2 cellular contexts compared by ENCODE assay signal in the genomic region with DNA sequence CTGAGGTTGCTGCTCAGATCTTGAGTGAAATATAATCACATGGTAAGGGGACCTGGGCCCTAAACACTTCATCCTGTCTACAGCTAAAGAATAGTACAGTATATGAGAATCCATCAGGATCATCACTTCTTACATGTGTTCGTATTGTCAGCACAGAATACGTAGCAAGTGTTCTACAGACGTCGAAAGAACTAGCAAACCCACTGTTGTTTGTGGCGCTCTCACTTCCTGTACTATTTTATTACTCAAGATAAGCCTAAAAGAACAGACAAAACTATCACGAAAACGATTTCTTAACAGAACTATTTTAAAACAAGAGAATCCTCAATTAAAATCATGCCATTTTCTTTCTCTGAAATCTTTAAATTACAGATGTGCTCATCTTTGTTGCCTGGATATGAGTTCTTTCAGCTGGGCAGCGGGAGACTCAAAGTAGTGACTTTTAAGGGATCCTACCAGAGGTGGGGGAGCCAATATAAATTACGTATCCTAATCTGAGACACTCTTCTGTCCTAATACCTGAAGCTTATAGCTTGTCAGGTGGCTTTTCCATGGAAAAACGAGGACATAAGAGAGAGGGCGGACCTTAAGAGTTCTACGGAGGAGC.
TF ChIP-seq lines count a peak whose summit lies in the region.

No MANE protein-coding gene starts in this region.

TF ChIP-seq in A549, 52 proteins besides CTCF, POLR2A, EP300 and RAD21:
- TF ChIP-seq EHMT2 (IDR thresholded peaks at IDR 0.05; ENCODE audit: low read depth), result no peak
- TF ChIP-seq HOXA7 (CRISPR knock-in tag; IDR thresholded peaks at IDR 0.05), result no peak
- TF ChIP-seq, protein P1, sequence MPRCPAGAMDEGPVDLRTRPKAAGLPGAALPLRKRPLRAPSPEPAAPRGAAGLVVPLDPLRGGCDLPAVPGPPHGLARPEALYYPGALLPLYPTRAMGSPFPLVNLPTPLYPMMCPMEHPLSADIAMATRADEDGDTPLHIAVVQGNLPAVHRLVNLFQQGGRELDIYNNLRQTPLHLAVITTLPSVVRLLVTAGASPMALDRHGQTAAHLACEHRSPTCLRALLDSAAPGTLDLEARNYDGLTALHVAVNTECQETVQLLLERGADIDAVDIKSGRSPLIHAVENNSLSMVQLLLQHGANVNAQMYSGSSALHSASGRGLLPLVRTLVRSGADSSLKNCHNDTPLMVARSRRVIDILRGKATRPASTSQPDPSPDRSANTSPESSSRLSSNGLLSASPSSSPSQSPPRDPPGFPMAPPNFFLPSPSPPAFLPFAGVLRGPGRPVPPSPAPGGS (IDR thresholded peaks at IDR 0.05), result no peak
- no peak for TF ChIP-seq PHF8 (IDR thresholded peaks at IDR 0.05; ENCODE audit: borderline replicate concordance, low read depth)
- no peak for TF ChIP-seq MAZ (IDR thresholded peaks at IDR 0.05; ENCODE audit: borderline replicate concordance, low read depth, low read length)
- TF ChIP-seq HDAC2 (IDR thresholded peaks at IDR 0.05), result no peak
- TF ChIP-seq RNF2 (IDR thresholded peaks at IDR 0.05; ENCODE audit: borderline replicate concordance, low read depth), result no peak
- TF ChIP-seq, protein P2, sequence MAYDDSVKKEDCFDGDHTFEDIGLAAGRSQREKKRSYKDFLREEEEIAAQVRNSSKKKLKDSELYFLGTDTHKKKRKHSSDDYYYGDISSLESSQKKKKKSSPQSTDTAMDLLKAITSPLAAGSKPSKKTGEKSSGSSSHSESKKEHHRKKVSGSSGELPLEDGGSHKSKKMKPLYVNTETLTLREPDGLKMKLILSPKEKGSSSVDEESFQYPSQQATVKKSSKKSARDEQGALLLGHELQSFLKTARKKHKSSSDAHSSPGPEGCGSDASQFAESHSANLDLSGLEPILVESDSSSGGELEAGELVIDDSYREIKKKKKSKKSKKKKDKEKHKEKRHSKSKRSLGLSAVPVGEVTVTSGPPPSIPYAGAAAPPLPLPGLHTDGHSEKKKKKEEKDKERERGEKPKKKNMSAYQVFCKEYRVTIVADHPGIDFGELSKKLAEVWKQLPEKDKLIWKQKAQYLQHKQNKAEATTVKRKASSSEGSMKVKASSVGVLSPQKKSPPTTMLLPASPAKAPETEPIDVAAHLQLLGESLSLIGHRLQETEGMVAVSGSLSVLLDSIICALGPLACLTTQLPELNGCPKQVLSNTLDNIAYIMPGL (CRISPR knock-in tag; IDR thresholded peaks at IDR 0.05; ENCODE audit: borderline replicate concordance), result no peak
- TF ChIP-seq, protein P3, sequence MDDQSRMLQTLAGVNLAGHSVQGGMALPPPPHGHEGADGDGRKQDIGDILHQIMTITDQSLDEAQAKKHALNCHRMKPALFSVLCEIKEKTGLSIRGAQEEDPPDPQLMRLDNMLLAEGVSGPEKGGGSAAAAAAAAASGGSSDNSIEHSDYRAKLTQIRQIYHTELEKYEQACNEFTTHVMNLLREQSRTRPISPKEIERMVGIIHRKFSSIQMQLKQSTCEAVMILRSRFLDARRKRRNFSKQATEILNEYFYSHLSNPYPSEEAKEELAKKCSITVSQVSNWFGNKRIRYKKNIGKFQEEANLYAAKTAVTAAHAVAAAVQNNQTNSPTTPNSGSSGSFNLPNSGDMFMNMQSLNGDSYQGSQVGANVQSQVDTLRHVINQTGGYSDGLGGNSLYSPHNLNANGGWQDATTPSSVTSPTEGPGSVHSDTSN (IDR thresholded peaks at IDR 0.05), result no peak
- TF ChIP-seq EHF (CRISPR knock-in tag; IDR thresholded peaks at IDR 0.05), result no peak
- TF ChIP-seq ZNF302 (CRISPR knock-in tag; IDR thresholded peaks at IDR 0.05), result no peak
- TF ChIP-seq, protein P4, sequence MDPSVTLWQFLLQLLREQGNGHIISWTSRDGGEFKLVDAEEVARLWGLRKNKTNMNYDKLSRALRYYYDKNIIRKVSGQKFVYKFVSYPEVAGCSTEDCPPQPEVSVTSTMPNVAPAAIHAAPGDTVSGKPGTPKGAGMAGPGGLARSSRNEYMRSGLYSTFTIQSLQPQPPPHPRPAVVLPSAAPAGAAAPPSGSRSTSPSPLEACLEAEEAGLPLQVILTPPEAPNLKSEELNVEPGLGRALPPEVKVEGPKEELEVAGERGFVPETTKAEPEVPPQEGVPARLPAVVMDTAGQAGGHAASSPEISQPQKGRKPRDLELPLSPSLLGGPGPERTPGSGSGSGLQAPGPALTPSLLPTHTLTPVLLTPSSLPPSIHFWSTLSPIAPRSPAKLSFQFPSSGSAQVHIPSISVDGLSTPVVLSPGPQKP (IDR thresholded peaks at IDR 0.05; ENCODE audit: low read depth, low read length), result no peak
- TF ChIP-seq NR3C1 (IDR thresholded peaks at IDR 0.05), result no peak
- no peak for TF ChIP-seq GATA3 (IDR thresholded peaks at IDR 0.05; ENCODE audit: borderline replicate concordance)
- no peak for TF ChIP-seq RARB (CRISPR knock-in tag; IDR thresholded peaks at IDR 0.05)
- TF ChIP-seq FOXS1 (CRISPR knock-in tag; IDR thresholded peaks at IDR 0.05), result no peak
- TF ChIP-seq, protein P5, sequence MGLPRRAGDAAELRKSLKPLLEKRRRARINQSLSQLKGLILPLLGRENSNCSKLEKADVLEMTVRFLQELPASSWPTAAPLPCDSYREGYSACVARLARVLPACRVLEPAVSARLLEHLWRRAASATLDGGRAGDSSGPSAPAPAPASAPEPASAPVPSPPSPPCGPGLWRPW (IDR thresholded peaks at IDR 0.05), result no peak
- TF ChIP-seq POLR2AphosphoS2 (conservative IDR thresholded peaks at IDR 0.05; ENCODE audit: low read length), result no peak
- TF ChIP-seq KDM1A (IDR thresholded peaks at IDR 0.05; ENCODE audit: low read depth), result no peak

TF ChIP-seq in HepG2, 621 proteins besides CTCF, POLR2A, EP300 and RAD21:
- no peak for TF ChIP-seq ZFP36 (IDR thresholded peaks at IDR 0.05; ENCODE audit: borderline replicate concordance, low read depth, low read length, partially characterized antibody)
- TF ChIP-seq GTF3A (CRISPR knock-in tag; conservative IDR thresholded peaks at IDR 0.05), result 0 out of 2 replicates have a peak, but pooled peaks have one; percentile 14
- TF ChIP-seq ZNF562 (CRISPR knock-in tag; IDR thresholded peaks at IDR 0.05; ENCODE audit: borderline replicate concordance), result no peak
- TF ChIP-seq GABPA (IDR thresholded peaks at IDR 0.05; ENCODE audit: low read depth, low read length), result no peak
- peak; percentile 23; the same call in 1 of the 2 replicates for TF ChIP-seq GABPA (CRISPR knock-in tag; IDR thresholded peaks at IDR 0.05; ENCODE audit: low read depth)
- 0 out of 2 replicates have a peak, but pooled peaks have one; percentile 3 for TF ChIP-seq ZNF430 (CRISPR knock-in tag; IDR thresholded peaks at IDR 0.05)
